ENCODE assay signal across 1 cellular context in the genomic region with DNA sequence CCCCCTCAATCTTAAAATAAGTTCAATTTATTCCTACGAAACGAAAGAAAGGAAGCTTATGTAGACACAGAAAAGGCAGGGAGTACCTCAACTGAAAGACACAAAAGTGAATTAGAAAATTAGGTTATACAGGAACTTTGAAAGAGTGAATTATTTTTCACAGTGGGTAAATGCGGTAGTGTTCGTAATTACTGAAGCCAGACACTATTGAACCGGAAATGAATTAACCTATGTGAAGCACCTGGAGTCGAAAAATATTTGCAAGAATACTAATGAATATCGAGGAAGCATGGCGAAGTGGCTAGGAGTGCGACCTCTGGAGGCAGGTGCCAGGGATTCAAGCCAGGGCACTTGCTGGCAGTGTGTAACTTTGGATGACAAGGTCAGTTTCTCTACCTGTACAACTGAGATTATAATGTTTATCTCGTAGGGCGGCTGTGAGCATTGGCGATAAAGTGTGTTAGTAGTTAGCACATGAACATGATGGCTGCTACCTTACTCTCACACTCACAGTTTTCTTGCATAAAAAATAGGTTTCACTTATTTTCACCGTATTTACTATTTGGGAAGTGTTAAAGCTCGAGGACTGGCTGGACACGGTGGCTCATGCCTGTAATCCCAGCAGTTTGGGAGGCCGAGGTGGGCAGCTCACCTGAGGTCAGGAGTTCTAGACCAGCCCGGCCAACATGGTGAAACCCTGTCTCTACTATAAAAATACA.
TF ChIP-seq lines count a peak whose summit lies in the region.

No MANE protein-coding gene starts in this region.

TF ChIP-seq in HepG2, 621 proteins besides CTCF, POLR2A, EP300 and RAD21 (continued from another document and continues in another):
- TF ChIP-seq ZNF318 (CRISPR knock-in tag; IDR thresholded peaks at IDR 0.05) (no peak), CENPT (CRISPR knock-in tag; IDR thresholded peaks at IDR 0.05; ENCODE audit: low read depth) (no peak), TBX3 (IDR thresholded peaks at IDR 0.05; ENCODE audit: borderline replicate concordance) (no peak), NCOA1 (CRISPR knock-in tag; IDR thresholded peaks at IDR 0.05) (no peak), MZF1 (CRISPR knock-in tag; IDR thresholded peaks at IDR 0.05; ENCODE audit: borderline replicate concordance) (no peak), ZNF142 (CRISPR knock-in tag; IDR thresholded peaks at IDR 0.05) (no peak), NFYB (CRISPR knock-in tag; IDR thresholded peaks at IDR 0.05) (no peak), ZNF562 (CRISPR knock-in tag; IDR thresholded peaks at IDR 0.05; ENCODE audit: borderline replicate concordance) (no peak), KAT8 (CRISPR knock-in tag; IDR thresholded peaks at IDR 0.05) (peak; percentile 67; the same call in 1 of the 2 replicates), EEA1 (CRISPR knock-in tag; IDR thresholded peaks at IDR 0.05; ENCODE audit: borderline replicate concordance) (no peak), GATAD1 (CRISPR knock-in tag; IDR thresholded peaks at IDR 0.05) (peak; percentile 34; the same call in 1 of the 2 replicates), MTA3 (CRISPR knock-in tag; IDR thresholded peaks at IDR 0.05) (no peak), ZNF543 (CRISPR knock-in tag; IDR thresholded peaks at IDR 0.05) (no peak), RBFOX2 (IDR thresholded peaks at IDR 0.05; ENCODE audit: low read depth, low read length) (no peak), AKAP8 (CRISPR knock-in tag; IDR thresholded peaks at IDR 0.05) (no peak), RFXANK (CRISPR knock-in tag; IDR thresholded peaks at IDR 0.05) (no peak), ZNF597 (CRISPR knock-in tag; IDR thresholded peaks at IDR 0.05) (no peak), EZH2 (conservative IDR thresholded peaks at IDR 0.05; ENCODE audit: low read depth, low read length) (no peak), HOXA5 (CRISPR knock-in tag; IDR thresholded peaks at IDR 0.05) (no peak), ZNF883 (CRISPR knock-in tag; IDR thresholded peaks at IDR 0.05; ENCODE audit: not compliant biosample characterization) (no peak), CBX1 (IDR thresholded peaks at IDR 0.05; ENCODE audit: low read depth) (peak; percentile 65), ZNF234 (CRISPR knock-in tag; conservative IDR thresholded peaks at IDR 0.05) (no peak), ZNF460 (CRISPR knock-in tag; IDR thresholded peaks at IDR 0.05; ENCODE audit: borderline replicate concordance) (no peak)
- TF ChIP-seq, protein P1, sequence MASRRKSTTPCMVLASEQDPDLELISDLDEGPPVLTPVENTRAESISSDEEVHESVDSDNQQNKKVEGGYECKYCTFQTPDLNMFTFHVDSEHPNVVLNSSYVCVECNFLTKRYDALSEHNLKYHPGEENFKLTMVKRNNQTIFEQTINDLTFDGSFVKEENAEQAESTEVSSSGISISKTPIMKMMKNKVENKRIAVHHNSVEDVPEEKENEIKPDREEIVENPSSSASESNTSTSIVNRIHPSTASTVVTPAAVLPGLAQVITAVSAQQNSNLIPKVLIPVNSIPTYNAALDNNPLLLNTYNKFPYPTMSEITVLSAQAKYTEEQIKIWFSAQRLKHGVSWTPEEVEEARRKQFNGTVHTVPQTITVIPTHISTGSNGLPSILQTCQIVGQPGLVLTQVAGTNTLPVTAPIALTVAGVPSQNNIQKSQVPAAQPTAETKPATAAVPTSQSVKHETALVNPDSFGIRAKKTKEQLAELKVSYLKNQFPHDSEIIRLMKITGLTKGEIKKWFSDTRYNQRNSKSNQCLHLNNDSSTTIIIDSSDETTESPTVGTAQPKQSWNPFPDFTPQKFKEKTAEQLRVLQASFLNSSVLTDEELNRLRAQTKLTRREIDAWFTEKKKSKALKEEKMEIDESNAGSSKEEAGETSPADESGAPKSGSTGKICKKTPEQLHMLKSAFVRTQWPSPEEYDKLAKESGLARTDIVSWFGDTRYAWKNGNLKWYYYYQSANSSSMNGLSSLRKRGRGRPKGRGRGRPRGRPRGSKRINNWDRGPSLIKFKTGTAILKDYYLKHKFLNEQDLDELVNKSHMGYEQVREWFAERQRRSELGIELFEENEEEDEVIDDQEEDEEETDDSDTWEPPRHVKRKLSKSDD (CRISPR knock-in tag; IDR thresholded peaks at IDR 0.05; ENCODE audit: low read depth): no peak
- TF ChIP-seq, protein P2, sequence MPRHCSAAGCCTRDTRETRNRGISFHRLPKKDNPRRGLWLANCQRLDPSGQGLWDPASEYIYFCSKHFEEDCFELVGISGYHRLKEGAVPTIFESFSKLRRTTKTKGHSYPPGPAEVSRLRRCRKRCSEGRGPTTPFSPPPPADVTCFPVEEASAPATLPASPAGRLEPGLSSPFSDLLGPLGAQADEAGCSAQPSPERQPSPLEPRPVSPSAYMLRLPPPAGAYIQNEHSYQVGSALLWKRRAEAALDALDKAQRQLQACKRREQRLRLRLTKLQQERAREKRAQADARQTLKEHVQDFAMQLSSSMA (CRISPR knock-in tag; IDR thresholded peaks at IDR 0.05): no peak
- TF ChIP-seq, protein P3, sequence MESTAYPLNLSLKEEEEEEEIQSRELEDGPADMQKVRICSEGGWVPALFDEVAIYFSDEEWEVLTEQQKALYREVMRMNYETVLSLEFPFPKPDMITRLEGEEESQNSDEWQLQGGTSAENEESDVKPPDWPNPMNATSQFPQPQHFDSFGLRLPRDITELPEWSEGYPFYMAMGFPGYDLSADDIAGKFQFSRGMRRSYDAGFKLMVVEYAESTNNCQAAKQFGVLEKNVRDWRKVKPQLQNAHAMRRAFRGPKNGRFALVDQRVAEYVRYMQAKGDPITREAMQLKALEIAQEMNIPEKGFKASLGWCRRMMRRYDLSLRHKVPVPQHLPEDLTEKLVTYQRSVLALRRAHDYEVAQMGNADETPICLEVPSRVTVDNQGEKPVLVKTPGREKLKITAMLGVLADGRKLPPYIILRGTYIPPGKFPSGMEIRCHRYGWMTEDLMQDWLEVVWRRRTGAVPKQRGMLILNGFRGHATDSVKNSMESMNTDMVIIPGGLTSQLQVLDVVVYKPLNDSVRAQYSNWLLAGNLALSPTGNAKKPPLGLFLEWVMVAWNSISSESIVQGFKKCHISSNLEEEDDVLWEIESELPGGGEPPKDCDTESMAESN (CRISPR knock-in tag; conservative IDR thresholded peaks at IDR 0.05): 0 out of 2 replicates have a peak, but pooled peaks have one; percentile 33
